In the genomic region with DNA sequence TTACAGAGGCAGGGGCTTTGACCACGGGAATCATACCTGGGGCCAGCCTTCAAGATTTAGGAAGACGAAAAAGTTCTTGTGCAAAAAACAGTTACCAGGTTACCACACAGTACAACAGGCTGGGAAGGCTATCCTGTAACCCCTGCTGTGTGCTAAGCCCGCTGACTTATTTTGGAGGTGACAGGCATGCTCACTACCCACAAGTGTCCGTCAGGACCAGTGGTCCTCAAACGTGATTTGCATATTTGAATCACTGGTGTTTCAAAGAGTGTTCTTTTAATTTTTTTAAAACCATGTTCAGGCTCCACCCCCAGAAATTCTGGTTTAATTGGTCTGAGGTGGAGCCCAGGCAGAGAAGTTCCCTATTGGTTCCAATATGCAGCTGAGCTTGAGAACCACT, we compare ENCODE assay signal across 15 cellular contexts.
"Had no signal": no experiment of that assay in that cellular context is flagged by ENCODE, and none has a peak within 500 bp of the region (broad histone marks: within the 10 kb centered on the region; RNA-seq: fewer than 3 reads in every experiment).

No MANE protein-coding gene starts in this region.

- H3K27me3 Mint-ChIP-seq: activated CD4-positive, alpha-beta memory T cell treated with anti-CD3 and anti-CD28 coated beads for 36 hours; activated naive CD8-positive, alpha-beta T cell treated with anti-CD3 and anti-CD28 coated beads for 36 hours; naive thymus-derived CD4-positive, alpha-beta T cell had no signal

- H3K4me1 ChIP-seq: tibial nerve, vagina had no signal

- H3K79me2 ChIP-seq: hepatocyte had no signal

- H2AFZ ChIP-seq: hepatocyte had no signal

- H3K27me3 ChIP-seq: hepatocyte, tibial nerve, vagina had no signal

- ATAC-seq: naive thymus-derived CD4-positive, alpha-beta T cell; right cardiac atrium; stimulated activated effector memory CD8-positive, alpha-beta T cell treated with anti-CD3 and anti-CD28 coated beads, Interleukin-12 subunit alpha, Interleukin-12 subunit beta, amount 100 ng/mL, for 72 hours had no signal

- H3K4me1 Mint-ChIP-seq: activated naive CD8-positive, alpha-beta T cell treated with anti-CD3 and anti-CD28 coated beads for 36 hours; naive thymus-derived CD4-positive, alpha-beta T cell; stimulated activated effector memory CD8-positive, alpha-beta T cell treated with anti-CD3 and anti-CD28 coated beads, Interleukin-12 subunit alpha, Interleukin-12 subunit beta, amount 100 ng/mL, for 72 hours had no signal

- DNase-seq: activated CD4-positive, alpha-beta memory T cell treated with anti-CD3 and anti-CD28 coated beads for 36 hours; activated CD4-positive, alpha-beta T cell treated with anti-CD3 and anti-CD28 coated beads for 1 hour; activated gamma-delta T cell treated with Interleukin-2 at 50 U/mL for 16 hours; activated naive CD8-positive, alpha-beta T cell treated with anti-CD3 and anti-CD28 coated beads for 36 hours; activated T-cell treated with anti-CD3 and anti-CD28 coated beads, Interleukin-2, amount 50 U/mL, for 48 hours; anterior cingulate cortex; midbrain; naive thymus-derived CD4-positive, alpha-beta T cell; right cardiac atrium had no signal

- H3K9me3 Mint-ChIP-seq: activated CD4-positive, alpha-beta memory T cell treated with anti-CD3 and anti-CD28 coated beads for 36 hours; activated naive CD8-positive, alpha-beta T cell treated with anti-CD3 and anti-CD28 coated beads for 36 hours; stimulated activated effector memory CD8-positive, alpha-beta T cell treated with anti-CD3 and anti-CD28 coated beads, Interleukin-12 subunit alpha, Interleukin-12 subunit beta, amount 100 ng/mL, for 72 hours; T-helper 2 cell treated with Interferon-gamma antibody and Interleukin-4, amounts not matched to agents 5 μg/mL and 100 μg/mL, for 36 hours had no signal

- H3K4me3 ChIP-seq: hepatocyte, tibial nerve, vagina had no signal

- H3K9me3 ChIP-seq: neutrophil, tibial nerve, vagina had no signal

- H3K36me3 Mint-ChIP-seq: activated CD4-positive, alpha-beta memory T cell treated with anti-CD3 and anti-CD28 coated beads for 36 hours; activated naive CD8-positive, alpha-beta T cell treated with anti-CD3 and anti-CD28 coated beads for 36 hours; stimulated activated effector memory CD8-positive, alpha-beta T cell treated with anti-CD3 and anti-CD28 coated beads, Interleukin-12 subunit alpha, Interleukin-12 subunit beta, amount 100 ng/mL, for 72 hours had no signal

- H3K27ac Mint-ChIP-seq: activated CD4-positive, alpha-beta memory T cell treated with anti-CD3 and anti-CD28 coated beads for 36 hours; activated naive CD8-positive, alpha-beta T cell treated with anti-CD3 and anti-CD28 coated beads for 36 hours; stimulated activated effector memory CD8-positive, alpha-beta T cell treated with anti-CD3 and anti-CD28 coated beads, Interleukin-12 subunit alpha, Interleukin-12 subunit beta, amount 100 ng/mL, for 72 hours; T-helper 2 cell treated with Interferon-gamma antibody and Interleukin-4, amounts not matched to agents 5 μg/mL and 100 μg/mL, for 36 hours had no signal

- H3K4me2 ChIP-seq: hepatocyte had no signal

- H3K4me3 Mint-ChIP-seq: activated CD4-positive, alpha-beta memory T cell treated with anti-CD3 and anti-CD28 coated beads for 36 hours; activated naive CD8-positive, alpha-beta T cell treated with anti-CD3 and anti-CD28 coated beads for 36 hours; naive thymus-derived CD4-positive, alpha-beta T cell; stimulated activated effector memory CD8-positive, alpha-beta T cell treated with anti-CD3 and anti-CD28 coated beads, Interleukin-12 subunit alpha, Interleukin-12 subunit beta, amount 100 ng/mL, for 72 hours; T-helper 2 cell treated with Interferon-gamma antibody and Interleukin-4, amounts not matched to agents 5 μg/mL and 100 μg/mL, for 36 hours had no signal

- H3K27ac ChIP-seq: hepatocyte, neutrophil, vagina had no signal

- H3K36me3 ChIP-seq: neutrophil, vagina had no signal
